ENCODE assay signal across 2 cellular contexts in the genomic region with DNA sequence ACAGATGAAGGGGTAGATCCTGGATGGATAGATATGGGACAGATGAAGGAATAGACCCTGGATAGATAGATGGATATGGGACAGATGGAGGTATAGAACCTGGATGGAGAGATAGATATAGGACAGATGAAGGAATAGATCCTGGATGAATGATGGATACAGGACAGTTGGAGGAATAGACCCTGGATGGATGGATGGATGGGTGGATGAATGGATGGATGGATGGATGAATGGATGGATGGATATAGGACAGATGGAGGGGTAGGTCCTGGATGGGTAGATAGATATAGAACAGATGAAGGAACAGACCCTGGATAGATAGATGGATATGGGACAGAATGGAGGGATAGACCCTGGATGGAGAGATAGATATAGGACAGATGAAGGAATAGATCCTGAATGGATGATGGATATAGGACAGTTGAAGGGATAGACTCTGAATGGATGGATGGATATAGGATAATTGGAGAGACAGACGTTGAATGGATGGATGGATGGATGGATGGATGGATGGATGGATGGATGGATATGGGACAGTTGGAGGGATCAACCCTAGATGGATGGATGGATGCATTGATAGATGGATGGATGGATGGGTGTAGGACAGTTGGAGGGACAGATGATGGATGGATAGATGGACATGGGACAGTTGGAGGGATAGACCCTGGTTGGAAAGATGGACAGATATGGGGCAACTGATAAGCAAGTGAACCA.
TF ChIP-seq lines count a peak whose summit lies in the region.

No MANE protein-coding gene starts in this region.

TF ChIP-seq in HEK293, 187 proteins besides CTCF, POLR2A, EP300 and RAD21:
- TF ChIP-seq ZNF768 (tag by site-specific recombination; IDR thresholded peaks at IDR 0.05) (no peak), ZBTB7A (tag by site-specific recombination; IDR thresholded peaks at IDR 0.05; ENCODE audit: low read depth) (no peak), MEIS1 (CRISPR knock-in tag; IDR thresholded peaks at IDR 0.05; ENCODE audit: borderline replicate concordance) (no peak), ZBTB17 (tag by site-specific recombination; IDR thresholded peaks at IDR 0.05) (peak; percentile 68; the same call in 1 of the 2 replicates), ZNF366 (tag by site-specific recombination; conservative IDR thresholded peaks at IDR 0.05) (peak; percentile 94), ZFP3 (tag by site-specific recombination; IDR thresholded peaks at IDR 0.05; ENCODE audit: low read depth) (no peak), ZNF621 (tag by site-specific recombination; IDR thresholded peaks at IDR 0.05) (no peak), ZNF791 (tag by site-specific recombination; IDR thresholded peaks at IDR 0.05) (no peak), ZNF776 (tag by site-specific recombination; IDR thresholded peaks at IDR 0.05; ENCODE audit: borderline replicate concordance) (no peak)
- TF ChIP-seq, protein P1, sequence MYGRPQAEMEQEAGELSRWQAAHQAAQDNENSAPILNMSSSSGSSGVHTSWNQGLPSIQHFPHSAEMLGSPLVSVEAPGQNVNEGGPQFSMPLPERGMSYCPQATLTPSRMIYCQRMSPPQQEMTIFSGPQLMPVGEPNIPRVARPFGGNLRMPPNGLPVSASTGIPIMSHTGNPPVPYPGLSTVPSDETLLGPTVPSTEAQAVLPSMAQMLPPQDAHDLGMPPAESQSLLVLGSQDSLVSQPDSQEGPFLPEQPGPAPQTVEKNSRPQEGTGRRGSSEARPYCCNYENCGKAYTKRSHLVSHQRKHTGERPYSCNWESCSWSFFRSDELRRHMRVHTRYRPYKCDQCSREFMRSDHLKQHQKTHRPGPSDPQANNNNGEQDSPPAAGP (tag by site-specific recombination; IDR thresholded peaks at IDR 0.05): no peak

TF ChIP-seq in H1, 55 proteins besides CTCF, POLR2A, EP300 and RAD21:
- no peak for TF ChIP-seq CEBPB (IDR thresholded peaks at IDR 0.05; ENCODE audit: low read depth, low read length)
- TF ChIP-seq, protein P2, sequence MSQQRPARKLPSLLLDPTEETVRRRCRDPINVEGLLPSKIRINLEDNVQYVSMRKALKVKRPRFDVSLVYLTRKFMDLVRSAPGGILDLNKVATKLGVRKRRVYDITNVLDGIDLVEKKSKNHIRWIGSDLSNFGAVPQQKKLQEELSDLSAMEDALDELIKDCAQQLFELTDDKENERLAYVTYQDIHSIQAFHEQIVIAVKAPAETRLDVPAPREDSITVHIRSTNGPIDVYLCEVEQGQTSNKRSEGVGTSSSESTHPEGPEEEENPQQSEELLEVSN (IDR thresholded peaks at IDR 0.05): no peak
- no peak for TF ChIP-seq CHD2 (IDR thresholded peaks at IDR 0.05; ENCODE audit: low read length)
- no peak for TF ChIP-seq CHD1 (IDR thresholded peaks at IDR 0.05; ENCODE audit: low read depth, low read length)
- no peak for TF ChIP-seq GTF2F1 (IDR thresholded peaks at IDR 0.05; ENCODE audit: borderline replicate concordance, low read depth, low read length)
- no peak for TF ChIP-seq POU5F1 (IDR thresholded peaks at IDR 0.05; ENCODE audit: low read depth, low read length)
- no peak for TF ChIP-seq ASH2L (IDR thresholded peaks at IDR 0.05; ENCODE audit: low read length)
- TF ChIP-seq BACH1 (IDR thresholded peaks at IDR 0.05; ENCODE audit: low read length): no peak
